1 cellular context compared by ENCODE assay signal in the genomic region with DNA sequence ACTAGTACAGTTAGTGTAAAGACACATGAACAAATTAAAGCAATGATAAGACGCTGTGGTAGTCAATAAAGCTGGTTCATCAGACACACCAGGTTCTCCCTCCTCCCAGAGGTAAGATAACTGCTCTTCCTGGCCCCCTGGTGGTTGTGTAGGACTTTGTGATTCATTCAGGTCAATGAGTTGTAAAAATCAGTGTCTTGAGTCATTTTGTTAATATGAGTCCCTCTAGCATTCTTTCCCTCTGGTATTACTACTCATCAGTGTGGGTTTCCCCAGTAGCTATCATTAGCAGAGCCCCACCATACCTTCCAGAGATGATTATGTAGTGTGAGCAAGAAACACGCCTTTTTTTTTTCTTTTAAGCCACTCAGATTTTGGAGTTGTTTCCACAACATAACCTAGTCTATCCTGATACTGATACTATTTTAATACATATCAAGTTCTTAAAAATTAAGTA.
TF ChIP-seq lines count a peak whose summit lies in the region.

No MANE protein-coding gene starts in this region.

TF ChIP-seq in IMR-90, 13 proteins besides CTCF, POLR2A, EP300 and RAD21:
- TF ChIP-seq FOS (IDR thresholded peaks at IDR 0.05; ENCODE audit: low read depth, low read length) (peak; percentile 66), RFX5 (IDR thresholded peaks at IDR 0.05; ENCODE audit: low read depth, low read length) (no peak), SMC3 (IDR thresholded peaks at IDR 0.05; ENCODE audit: low read depth, low read length) (peak; percentile 85), CEBPB (IDR thresholded peaks at IDR 0.05; ENCODE audit: low read depth, low read length) (peak; percentile 30; the same call in 1 of the 2 replicates), MAZ (IDR thresholded peaks at IDR 0.05; ENCODE audit: borderline replicate concordance, low read depth, low read length) (peak; percentile 55; the same call in 1 of the 2 replicates), BHLHE40 (IDR thresholded peaks at IDR 0.05; ENCODE audit: low read depth, low read length) (peak; percentile 25; the same call in 1 of the 2 replicates), MAFK (IDR thresholded peaks at IDR 0.05; ENCODE audit: low read depth, low read length) (no peak; the same call in 1 of the 2 replicates)
